Comparison of ENCODE assay signal across 1 cellular context in genomic region chr16:70287304-70287971, GRCh38.
TF ChIP-seq lines count a peak whose summit lies in the region.

No MANE protein-coding gene starts in this region.

TF ChIP-seq in H1, 55 proteins besides CTCF, POLR2A, EP300 and RAD21:
- TF ChIP-seq POLR2AphosphoS5 (IDR thresholded peaks at IDR 0.05; ENCODE audit: low read depth, low read length): 0 out of 2 replicates have a peak, but pooled peaks have one; percentile 27
